8 cellular contexts compared by ENCODE assay signal in the genomic region with DNA sequence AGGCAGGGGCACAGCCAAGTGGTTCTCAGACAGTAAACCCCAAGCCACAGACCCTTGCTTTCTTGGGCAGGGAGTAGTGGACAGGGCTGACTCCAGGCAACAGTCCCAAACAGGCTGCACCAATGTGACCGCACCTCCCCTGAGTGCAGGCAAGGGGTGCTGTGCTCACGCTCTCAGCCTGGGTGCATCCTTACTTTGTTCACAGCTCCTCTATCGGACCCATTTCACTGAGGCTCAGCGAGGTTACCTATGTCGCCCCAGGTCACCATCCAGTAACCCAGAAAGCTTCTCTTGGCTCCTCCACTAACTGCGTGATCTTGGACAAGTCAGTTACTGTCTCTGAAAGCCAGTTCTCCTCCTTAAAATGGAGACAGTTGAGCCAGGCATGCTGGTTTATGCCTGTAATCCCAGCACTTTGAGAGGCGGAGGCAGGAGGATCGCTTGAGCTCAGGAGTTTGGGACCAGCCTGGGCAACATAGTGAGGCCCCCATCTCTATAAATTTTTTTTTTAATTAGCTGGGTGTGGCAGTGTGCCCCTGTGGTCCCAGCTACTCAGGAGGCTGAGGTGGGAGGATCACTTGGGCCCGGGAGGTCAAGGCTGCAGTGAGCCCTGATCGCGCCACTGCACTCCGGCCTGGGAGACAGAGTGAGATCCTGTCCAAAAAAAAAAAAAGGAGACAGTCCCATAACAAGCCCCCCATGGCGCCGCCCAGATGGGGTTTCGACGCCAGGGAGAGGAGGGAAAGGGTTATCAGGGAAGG. TPM values are rescaled to one million over a fixed set of nuclear protein-coding genes. Genes with fewer than 3 reads are reported as not detected.
A peak's percentile ranks its signal among the peaks of the same experiment; 100 is the strongest.
DNase-seq lines count a peak whose midpoint lies in the region; ATAC-seq, FAIRE-seq and TF ChIP-seq lines count a peak whose summit lies in the region.

No MANE protein-coding gene starts in this region.

- peak overlapping the region; percentile 55 for H3K4me2 ChIP-seq in neural cell (ENCODE audit: low read length)

- no peak for TF ChIP-seq EP300 in neural cell (conservative IDR thresholded peaks at IDR 0.05; ENCODE audit: poor library complexity, severe bottlenecking)

- no peaks in the 10 kb centered on the region for H3K9me3 ChIP-seq in duodenal mucosa (ENCODE audit: control insufficient read depth in 1 of 2, low read length in 2 of 2)
- no peaks in the 10 kb centered on the region for H3K9me3 ChIP-seq in neural cell (ENCODE audit: low read length)
- H3K9me3 ChIP-seq in small intestine (ENCODE audit: control insufficient read depth, low read depth) = no peaks in the 10 kb centered on the region

- H3K27me3 ChIP-seq in duodenal mucosa (ENCODE audit: control insufficient read depth in 1 of 2, insufficient read depth in 2 of 2, low read length in 2 of 2) (peaks cover 6 to 14% of the 10 kb centered on the region in 2 donors), neural cell (ENCODE audit: insufficient read depth, low read depth, low read length) (no peaks in the 10 kb centered on the region), small intestine (ENCODE audit: control insufficient read depth in 2 of 2, insufficient read depth in 2 of 2, low read length in 2 of 2) (no peaks in the 10 kb centered on the region)

- H3K9ac ChIP-seq in duodenal mucosa (ENCODE audit: low read depth in 1 of 2, low read length in 2 of 2) = peak overlapping the region; percentile 49 to 85
- H3K9ac ChIP-seq in neural cell (ENCODE audit: low read length) = peak overlapping the region; percentile 69

- peaks cover 21 to 28% of the 10 kb centered on the region in 2 donors for H3K36me3 Mint-ChIP-seq in CD14-positive monocyte

- FAIRE-seq in small intestine (lab: Jason Lieb, UNC) = no peak

- H2AFZ ChIP-seq in neural cell (ENCODE audit: low read depth, low read length) = peak overlapping the region; percentile 78

- H3K27ac Mint-ChIP-seq in CD14-positive monocyte = peak overlapping the region in 3 of 7 donors; percentile 72 to 84 (median 79)

- H3K9me3 Mint-ChIP-seq in CD14-positive monocyte = peaks cover 7 to 12% (median 10%) of the 10 kb centered on the region in 7 donors

- H3K9me2 ChIP-seq in neural cell (ENCODE audit: insufficient read depth, low read length) = no peaks in the 10 kb centered on the region

- no peaks in the 10 kb centered on the region for H4K20me1 ChIP-seq in neural cell (ENCODE audit: insufficient read depth)

- peaks cover 17% of the 10 kb centered on the region for H3K4me1 Mint-ChIP-seq in CD14-positive monocyte

- ATAC-seq in GM21447 (IDR thresholded peaks at IDR 0.05; ENCODE audit: unreplicated experiment) = no peak

- H3K27ac ChIP-seq in duodenal mucosa (ENCODE audit: low read depth, low read length) (no peak overlapping the region), neural cell (ENCODE audit: low read length) (no peak overlapping the region), small intestine (ENCODE audit: low read depth in 1 of 2, low read length in 1 of 2) (no peak overlapping the region)

- intact Hi-C loops in CD14-positive monocyte (cut with micrococcal nuclease) = loop anchor here in 1 of 2 donors (10.0 kb wide), 1 partner anchor 531 kb away; no protein-coding TSS in a partner anchor

- no peaks in the 10 kb centered on the region for H3K79me2 ChIP-seq in neural cell (replicated peaks; ENCODE audit: insufficient read depth, low read length)

- H3K36me3 ChIP-seq in duodenal mucosa (ENCODE audit: control insufficient read depth in 1 of 2, insufficient read depth in 2 of 2, low read length in 2 of 2) (peaks cover 8 to 18% of the 10 kb centered on the region in 2 donors), neural cell (ENCODE audit: insufficient read depth, low read length) (no peaks in the 10 kb centered on the region), small intestine (ENCODE audit: control insufficient read depth in 2 of 2, insufficient read depth in 2 of 2, low read length in 2 of 2) (peaks cover 3% of the 10 kb centered on the region in 2 donors)

- no peak for TF ChIP-seq POLR2A in NB4 (IDR thresholded peaks at IDR 0.05; ENCODE audit: extremely low read depth, insufficient read length)

- no peak for TF ChIP-seq CTCF in CD14-positive monocyte (IDR thresholded peaks at IDR 0.05)
- no peak for TF ChIP-seq CTCF in NB4 (IDR thresholded peaks at IDR 0.05; ENCODE audit: low read depth, low read length)
- TF ChIP-seq CTCF in neural cell (IDR thresholded peaks at IDR 0.05; ENCODE audit: poor library complexity, severe bottlenecking) = no peak

- peaks cover 10 to 15% of the 10 kb centered on the region in 2 donors for H3K4me1 ChIP-seq in duodenal mucosa (ENCODE audit: control insufficient read depth in 1 of 2, insufficient read depth in 2 of 2, low read length in 2 of 2)
- H3K4me1 ChIP-seq in small intestine (ENCODE audit: control insufficient read depth in 2 of 2, insufficient read depth in 1 of 2, low read depth in 1 of 2, low read length in 1 of 2) = no peaks in the 10 kb centered on the region

- H3K4me3 ChIP-seq in NB4 (ENCODE audit: low read depth, low read length) (peak overlapping the region; percentile 52), duodenal mucosa (ENCODE audit: low read depth in 1 of 2, low read length in 2 of 2) (peak overlapping the region; percentile 91 to 98), neural cell (ENCODE audit: low read length) (peak overlapping the region; percentile 88), small intestine (ENCODE audit: low read depth in 1 of 2, low read length in 2 of 2) (peak overlapping the region in 1 of 2 donors; percentile 63)

- no peaks in the 10 kb centered on the region for H3F3A ChIP-seq in neural cell (ENCODE audit: insufficient read depth, low read length, poor library complexity, severe bottlenecking)

- peaks cover 11 to 31% (median 25%) of the 10 kb centered on the region in 3 donors for H3K27me3 Mint-ChIP-seq in CD14-positive monocyte (ENCODE audit: low read depth in 3 of 3)

- H3K4me3 Mint-ChIP-seq in CD14-positive monocyte = peak overlapping the region; percentile 87 to 92

- TF ChIP-seq RAD21 in neural cell (conservative IDR thresholded peaks at IDR 0.05) = no peak

- 40 to 52% (median 40%) methylated on average over 16 of the region's 16 CpGs for WGBS in small intestine, 3 donors

- DNase-seq in CD14-positive monocyte (ENCODE audit: low spot score) (no peak), NB4 (ENCODE audit: low read depth) (peak; percentile 39), small intestine (no peak)
- DNase-seq in activated effector memory CD4-positive, alpha-beta T cell treated with Interleukin-2 at 50 U/mL for 16 hours = no peak
- DNase-seq in activated CD8-positive, alpha-beta memory T cell treated with anti-CD3 and anti-CD28 coated beads, Interleukin-2, amount 50 U/mL, for 48 hours = no peak

TF ChIP-seq in neural cell, 6 proteins besides CTCF, POLR2A, EP300 and RAD21:
- no peak for TF ChIP-seq EZH2 (IDR thresholded peaks at IDR 0.05; ENCODE audit: borderline replicate concordance, insufficient read depth, low read length, poor library complexity, severe bottlenecking)
- no peak for TF ChIP-seq TAF1 (IDR thresholded peaks at IDR 0.05; ENCODE audit: low read depth)
- TF ChIP-seq MXI1 (conservative IDR thresholded peaks at IDR 0.05; ENCODE audit: poor library complexity, severe bottlenecking) = no peak
- no peak for TF ChIP-seq POLR2AphosphoS5 (IDR thresholded peaks at IDR 0.05)
- TF ChIP-seq SMC3 (conservative IDR thresholded peaks at IDR 0.05; ENCODE audit: poor library complexity) = no peak
TF ChIP-seq in neural cell: peak in this region for 0.

RNA-seq across cellular contexts. Expression of gene MAN2B2, which starts 0.8 kb away (rescaled TPM):
- polyA plus RNA-seq in CD14-positive monocyte = 10 to 100 TPM in 1 of 2 donors, 1 to 10 TPM in 1; 9.6 to 10.6 TPM
- polyA plus RNA-seq in neural cell = 5.2 and 7.5 TPM in 2 replicates
- polyA minus RNA-seq in neural cell = 10.2 and 12.2 TPM in 2 replicates
- polyA plus RNA-seq in small intestine = 10 to 100 TPM in 1 of 3 donors, 1 to 10 TPM in 2; 4.1 to 13.4 (median 4.2) TPM
